ENCODE assay signal across 8 cellular contexts in the genomic region with DNA sequence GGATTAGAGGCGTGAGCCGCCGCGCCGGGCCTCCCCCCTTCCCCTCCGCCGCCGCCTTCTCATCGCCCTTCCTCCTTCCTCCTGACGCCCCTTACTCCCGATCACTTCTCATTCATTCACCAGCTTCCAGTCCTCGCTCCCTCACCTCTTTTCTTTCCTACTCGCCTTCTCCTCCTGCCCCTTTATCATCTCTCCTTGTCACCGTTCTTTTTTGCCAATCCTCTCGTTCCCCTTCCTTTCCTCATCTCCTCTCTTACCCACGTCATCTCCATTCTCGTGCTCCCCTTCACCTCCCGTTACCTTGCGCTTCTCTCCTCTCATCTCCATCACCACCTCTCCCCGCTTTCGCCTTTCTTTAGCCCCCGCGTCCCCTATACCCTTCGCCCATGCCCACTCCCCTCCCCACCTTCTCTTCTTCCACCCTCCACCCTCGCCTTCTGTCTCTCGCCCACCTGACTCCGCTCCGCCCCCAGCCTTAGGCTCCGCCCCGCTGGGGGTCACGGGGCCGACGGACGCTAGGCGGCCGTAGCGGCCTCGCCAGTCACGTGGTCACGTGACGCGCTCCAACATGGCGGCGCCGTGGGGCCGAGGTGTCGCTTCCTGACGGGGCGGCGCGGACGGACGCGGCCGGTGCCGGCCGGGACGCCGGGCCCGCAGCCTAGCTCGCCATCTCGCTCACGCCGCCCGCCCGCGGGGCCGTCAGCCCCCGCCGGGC. TPM values are rescaled to one million over a fixed set of nuclear protein-coding genes. Genes with fewer than 3 reads are reported as not detected.
A peak's percentile ranks its signal among the peaks of the same experiment; 100 is the strongest.
DNase-seq lines count a peak whose midpoint lies in the region; ATAC-seq lines count a peak whose summit lies in the region.

Gene ARFGEF2, plus strand, starts transcription at position 544 of the 715 bp plus-strand sequence. CDS start 179 bp downstream, outside the sequence.

- no peaks in the 10 kb centered on the region for H3K9me3 ChIP-seq in mononuclear cell (ENCODE audit: low read depth, low read length)

- ATAC-seq in GM21515 (IDR thresholded peaks at IDR 0.05; ENCODE audit: unreplicated experiment) = peak; percentile 77

- peaks cover 55% of the 10 kb centered on the region for H3K4me1 ChIP-seq in mononuclear cell (ENCODE audit: insufficient read depth, low read length)

- H3K4me3 ChIP-seq in mononuclear cell (ENCODE audit: low read length) = peak within 1 kb of the TSS; percentile 69

- DNase-seq in D341Med (ENCODE audit: low spot score) = peak; percentile 98
- DNase-seq in HuH-7.5 (ENCODE audit: low spot score) = peak; percentile 99
- peak; percentile 97 for DNase-seq in OCI-M1 (lab: John Stamatoyannopoulos, UW)
- DNase-seq in activated T-cell treated with anti-CD3 and anti-CD28 coated beads for 24 hours (ENCODE audit: low read depth) = peak; percentile 90
- peak; percentile 94 for DNase-seq in epidermal melanocyte (ENCODE audit: insufficient read length, low spot score)
- DNase-seq in stimulated activated CD8-positive, alpha-beta memory T cell treated with anti-CD3 and anti-CD28 coated beads, Interleukin-2, amount 100 ng/mL, for 48 hours (ENCODE audit: low read depth in 2 of 2) = peak; percentile 89 to 93

- H3K27me3 ChIP-seq in mononuclear cell (ENCODE audit: insufficient read depth, low read length) = no peaks in the 10 kb centered on the region

RNA-seq across cellular contexts. Expression of gene ARFGEF2, which starts in this region (rescaled TPM):
- total RNA-seq in mononuclear cell = 35.1 TPM

Comparison
In these comparisons a context has a peak if more than half of its experiments do, and no peak if none do; other contexts are left out.
1. Peak in every context shown above with its lines: DNase-seq, ATAC-seq and H3K4me3 ChIP-seq.